Comparison of ENCODE assay signal across 9 cellular contexts in the genomic region with DNA sequence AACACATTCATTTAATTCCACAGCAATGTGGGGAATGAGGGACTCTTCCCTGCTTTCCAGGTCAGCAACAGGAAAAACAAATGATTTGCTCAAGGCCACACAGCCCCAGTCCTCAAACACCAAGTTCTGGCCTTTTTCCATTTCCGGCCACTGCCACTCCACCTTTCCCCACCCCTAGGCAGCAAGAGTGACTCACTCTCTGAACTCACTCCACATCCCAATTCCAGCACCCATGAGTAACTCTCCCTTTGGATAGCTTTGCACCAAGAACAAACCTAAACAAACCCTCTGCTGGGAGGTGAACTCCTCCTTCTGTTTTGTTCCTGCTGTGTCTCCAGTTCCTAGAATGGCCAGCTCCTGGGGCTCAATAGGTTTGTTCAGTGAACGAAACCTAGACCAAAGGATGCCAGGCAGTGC. TPM values are rescaled to one million over a fixed set of nuclear protein-coding genes. Genes with fewer than 3 reads are reported as not detected.
DNase-seq lines count a peak whose midpoint lies in the region; ATAC-seq, FAIRE-seq and TF ChIP-seq lines count a peak whose summit lies in the region.
"Had no signal": no experiment of that assay in that cellular context is flagged by ENCODE, and none has a peak within 500 bp of the region (broad histone marks: within the 10 kb centered on the region; RNA-seq: fewer than 3 reads in every experiment).

No MANE protein-coding gene starts in this region.

- H3K9me3 ChIP-seq in skeletal muscle satellite cell (replicated peaks; ENCODE audit: low read length) = no peaks in the 10 kb centered on the region

- FAIRE-seq in GM12891 (lab: Jason Lieb, UNC) = no peak

- in situ Hi-C loops in G401 (cut with HindIII; ENCODE audit: low sequenced_read_pairs) = no loop called here

- peak overlapping the region; percentile 38 for H3K4me3 ChIP-seq in skeletal muscle satellite cell (ENCODE audit: low read length)

- H3K9ac ChIP-seq in skeletal muscle satellite cell (ENCODE audit: low read depth, low read length) = peak overlapping the region; percentile 31

- DNase-seq in GM03348 (ENCODE audit: low spot score) (peak; percentile 90), T1000 (lab: John Stamatoyannopoulos, UW) (peak; percentile 74), left ventricle myocardium superior (no peak), GM12891 (ENCODE audit: insufficient read length, low spot score) (no peak), cerebellar cortex (ENCODE audit: low spot score) (no peak), G401 (ENCODE audit: low spot score) (no peak)
- DNase-seq in effector CD8-positive, alpha-beta T cell (lab: John Stamatoyannopoulos, UW) = no peak
- DNase-seq: activated T-cell treated with anti-CD3 and anti-CD28 coated beads, Interleukin-2, amount 50 U/mL, for 72 hours had no signal

- ATAC-seq in left ventricle myocardium superior = peak; percentile 3
- ATAC-seq: activated T-cell treated with anti-CD3 and anti-CD28 coated beads, Interleukin-2, amount 50 U/mL, for 72 hours had no signal

- H3K27me3 ChIP-seq in skeletal muscle satellite cell (ENCODE audit: control insufficient read depth, insufficient read depth, low read length) = peaks cover 3% of the 10 kb centered on the region

- H3K36me3 ChIP-seq in skeletal muscle satellite cell (ENCODE audit: insufficient read depth, low read length) = no peaks in the 10 kb centered on the region

- no peak for TF ChIP-seq POLR2A in GM12891 (IDR thresholded peaks at IDR 0.05; ENCODE audit: low read depth, low read length)

- intact Hi-C loops in left ventricle myocardium superior (cut with micrococcal nuclease) = loop anchor here (5.0 kb wide), 1 partner anchor 213 kb away; no protein-coding TSS in a partner anchor

- H3K4me1 ChIP-seq in skeletal muscle satellite cell (ENCODE audit: control insufficient read depth, insufficient read depth, low read length) = peaks cover 39% of the 10 kb centered on the region

- H3K4me2 ChIP-seq in skeletal muscle satellite cell (ENCODE audit: low read length) = peak overlapping the region; percentile 60

TF ChIP-seq in GM12891, 5 proteins besides CTCF, POLR2A, EP300 and RAD21:
- TF ChIP-seq PAX5 (IDR thresholded peaks at IDR 0.05; ENCODE audit: insufficient read depth, low read length, severe bottlenecking) (no peak), POU2F2 (IDR thresholded peaks at IDR 0.05; ENCODE audit: low read depth, low read length) (no peak), TAF1 (IDR thresholded peaks at IDR 0.05; ENCODE audit: low read depth, low read length) (no peak), POLR2AphosphoS5 (IDR thresholded peaks at IDR 0.05; ENCODE audit: low read depth, low read length) (no peak)

RNA-seq across cellular contexts. Expression of gene PLEKHG6, which starts 30.4 kb away (rescaled TPM):
- total RNA-seq in left ventricle myocardium superior = 0.47 TPM
- not detected in 2 replicates for total RNA-seq in skeletal muscle satellite cell (2012; rRNA removed)
- polyA plus RNA-seq in GM12891 (2012; ENCODE audit: low read depth, missing spikeins) = 3.2 TPM
- 0.06 and 0.14 TPM in 2 replicates for total RNA-seq in G401 (2014; rRNA removed; shearing (Covaris generic))
- total RNA-seq: activated T-cell treated with anti-CD3 and anti-CD28 coated beads, Interleukin-2, amount 50 U/mL, for 72 hours had no signal

Comparison
In these comparisons a context has a peak if more than half of its experiments do, and no peak if none do; other contexts are left out.
1. DNase-seq: peak in GM03348 (single experiment) and T1000 (single experiment); none in left ventricle myocardium superior (single experiment), GM12891 (single experiment), effector CD8-positive, alpha-beta T cell (single experiment), cerebellar cortex (single experiment) and G401 (single experiment).